ENCODE assay signal across 10 cellular contexts in the genomic region with DNA sequence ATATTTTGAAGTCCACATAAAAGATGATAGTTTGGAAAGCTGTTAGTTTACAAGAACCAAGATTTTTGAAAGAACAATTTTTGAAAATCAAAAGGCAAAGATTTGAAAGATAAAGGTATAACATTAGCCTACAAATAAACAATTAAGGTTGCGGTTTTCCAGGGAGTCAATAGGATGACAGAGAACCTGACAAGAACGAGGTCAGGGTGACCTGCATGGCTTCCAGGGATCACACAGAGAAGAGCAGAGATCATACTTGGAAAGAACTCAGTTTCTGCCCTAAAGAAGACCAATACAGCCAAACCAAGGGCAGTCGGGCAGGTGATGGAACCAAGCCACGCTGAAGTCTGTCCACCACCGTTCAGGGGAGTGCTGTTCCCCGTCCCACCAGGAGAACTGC. TPM values are rescaled to one million over a fixed set of nuclear protein-coding genes. Genes with fewer than 3 reads are reported as not detected.
A peak's percentile ranks its signal among the peaks of the same experiment; 100 is the strongest.
DNase-seq lines count a peak whose midpoint lies in the region; ATAC-seq, FAIRE-seq and TF ChIP-seq lines count a peak whose summit lies in the region.
"Not testable (repeated sequence)": the region's sequence is repeated elsewhere in the genome, so short reads cannot be mapped to it uniquely, and the experiment has no call there.
"Had no signal": no experiment of that assay in that cellular context is flagged by ENCODE, and none has a peak within 500 bp of the region (broad histone marks: within the 10 kb centered on the region; RNA-seq: fewer than 3 reads in every experiment).

No MANE protein-coding gene starts in this region.

- not testable (repeated sequence) for BruUV-seq in HepG2 (replicated peaks; lab: Mats Ljungman, UMichigan)

- H3K4me3 ChIP-seq in colonic mucosa; HepG2 (replicated peaks in 1 of 3; ENCODE audit: insufficient read depth in 1 of 3, low read depth in 2 of 3, low read length in 3 of 3); transverse colon: not testable (repeated sequence)

- H3K4me1 ChIP-seq in colonic mucosa; HepG2 (ENCODE audit: insufficient read depth, low read length): not testable (repeated sequence)
- H3K4me1 ChIP-seq in transverse colon = peaks cover 0 to 16% (median 4%) of the 10 kb centered on the region in 4 donors

- H3K4me2 ChIP-seq in HepG2 (ENCODE audit: low read depth, low read length) = not testable (repeated sequence)

- intact Hi-C loops in colonic mucosa (cut with DNase I); HepG2 (cut with micrococcal nuclease; ENCODE audit: unreplicated experiment); transverse colon (cut with DNase I; ENCODE audit: low total_unique reads): not testable (repeated sequence)

- H3K36me3 ChIP-seq in colonic mucosa; HepG2 (replicated peaks in 1 of 2; ENCODE audit: control insufficient read depth in 1 of 2, insufficient read depth in 2 of 2, low read length in 2 of 2); transverse colon: not testable (repeated sequence)

- in situ Hi-C loops in HepG2 (cut with HindIII; ENCODE audit: extremely low pct_ligation_motif_present, low pct_unique_long_range_greater_than_20kb); transverse colon (cut with MboI; ENCODE audit: low pct_ligation_motif_present in 1 of 4, low pct_unique_long_range_greater_than_20kb in 1 of 4, low sequenced_read_pairs in 3 of 4): not testable (repeated sequence)

- not testable (repeated sequence) for TF ChIP-seq EP300 in HepG2 (IDR thresholded peaks at IDR 0.05; ENCODE audit: low read depth in 2 of 2, low read length in 2 of 2); HepG2 (CRISPR knock-in tag; IDR thresholded peaks at IDR 0.05; ENCODE audit: borderline replicate concordance); transverse colon (IDR thresholded peaks at IDR 0.05; ENCODE audit: low read depth)

- not testable (repeated sequence) for H3K79me2 ChIP-seq in HepG2 (ENCODE audit: insufficient read depth, low read length)

- not testable (repeated sequence) for TF ChIP-seq POLR2A in H54 (IDR thresholded peaks at IDR 0.05; ENCODE audit: low read depth, low read length); HepG2 (IDR thresholded peaks at IDR 0.05; ENCODE audit: insufficient read depth in 1 of 2, low read depth in 2 of 2, low read length in 2 of 2); transverse colon (IDR thresholded peaks at IDR 0.05)

- H3K27ac ChIP-seq in VCaP (peak overlapping the region; percentile 84), colonic mucosa (peak overlapping the region; percentile 80), transverse colon (peak overlapping the region; percentile 69 to 83 (median 81))
- not testable (repeated sequence) for H3K27ac ChIP-seq in HepG2 (ENCODE audit: extremely low read length, insufficient read depth, low read length)

- POLR2A ChIA-PET in HepG2 (lab: Yijun Ruan, JAX) = not testable (repeated sequence)

- not testable (repeated sequence) for DNase-seq in H54 (ENCODE audit: insufficient read length, low spot score); colonic mucosa; HepG2 (ENCODE audit: low spot score); transverse colon

- not testable (repeated sequence) for H3K9ac ChIP-seq in colonic mucosa (ENCODE audit: low read depth in 2 of 2, low read length in 2 of 2); HepG2 (ENCODE audit: insufficient read depth, low read depth, low read length)

- H3K9me3 ChIP-seq in colonic mucosa; HepG2 (ENCODE audit: low read length); transverse colon: not testable (repeated sequence)

- peak; percentile 60 for FAIRE-seq in H54 (lab: Jason Lieb, UNC)
- FAIRE-seq in HepG2 (lab: Jason Lieb, UNC) = not testable (repeated sequence)

- not testable (repeated sequence) for TF ChIP-seq CTCF in VCaP (conservative IDR thresholded peaks at IDR 0.05); colonic mucosa (IDR thresholded peaks at IDR 0.05); HepG2 (CRISPR knock-in tag; IDR thresholded peaks at IDR 0.05); transverse colon (IDR thresholded peaks at IDR 0.05)

- ATAC-seq in HepG2 = peak; percentile 41

- H3K27me3 ChIP-seq in colonic mucosa; HepG2 (ENCODE audit: control insufficient read depth in 1 of 2, insufficient read depth in 2 of 2, low read length in 2 of 2); transverse colon: not testable (repeated sequence)

- H2AFZ ChIP-seq in HepG2 (ENCODE audit: low read length) = not testable (repeated sequence)

- WGBS in HepG2 (ENCODE audit: low lambda C conversion rate) = 17% methylated on average over 6 of the region's 6 CpGs
- WGBS in transverse colon (ENCODE audit: low coverage in 1 of 2), 2 donors = 72 to 80% methylated on average over 2 to 6 of the region's 6 CpGs

- H4K20me1 ChIP-seq in HepG2 (ENCODE audit: insufficient read depth, low read length) = not testable (repeated sequence)

- TF ChIP-seq RAD21 in HepG2 (CRISPR knock-in tag; IDR thresholded peaks at IDR 0.05) = not testable (repeated sequence)

- CTCF ChIA-PET in HepG2 (lab: Yijun Ruan, JAX; ENCODE audit: low intra/inter-chr PET ratio, low total read pairs) = not testable (repeated sequence)

RNA-seq across cellular contexts. Expression of a gene that starts 41.3 kb away (rescaled TPM):
- total RNA-seq in colonic mucosa = not detected
- total RNA-seq in HepG2 (2016; rRNA removed; fragmentation: Illumina TruSeq; extraction: Trizol) = not detected in 2 replicates
- total RNA-seq in HepG2 (2016; cell fraction: cytosol; rRNA removed; fragmentation: Illumina TruSeq; extraction: Trizol; ENCODE audit: low read depth) = not detected in 2 replicates
- not detected in 2 replicates for total RNA-seq in HepG2 (2016; cell fraction: insoluble cytoplasmic fraction; rRNA removed; fragmentation: Illumina TruSeq; extraction: Trizol)
- not detected in 2 replicates for total RNA-seq in HepG2 (2016; cell fraction: membrane; rRNA removed; fragmentation: Illumina TruSeq; extraction: Trizol)
- total RNA-seq in HepG2 (2016; cell fraction: nucleus; rRNA removed; fragmentation: Illumina TruSeq; extraction: Trizol) = not detected in 2 replicates
- polyA plus RNA-seq in HepG2 (2011; rRNA removed) = not detected in 2 replicates
- polyA plus RNA-seq in HepG2 (2011; cell fraction: cytosol; rRNA removed) = not detected in 2 replicates
- polyA plus RNA-seq in HepG2 (2011; cell fraction: nucleus; rRNA removed) = not detected in 2 replicates
- not detected in 2 replicates for polyA plus RNA-seq in HepG2 (2012)
- polyA plus RNA-seq in HepG2 (2016; cell fraction: cytosol; fragmentation: Illumina TruSeq; extraction: Trizol; ENCODE audit: low read depth) = not detected in 2 replicates
- polyA plus RNA-seq in HepG2 (2016; cell fraction: insoluble cytoplasmic fraction; fragmentation: Illumina TruSeq; extraction: Trizol; ENCODE audit: low read depth) = not detected in 2 replicates
- not detected in 2 replicates for polyA plus RNA-seq in HepG2 (2016; cell fraction: membrane; fragmentation: Illumina TruSeq; extraction: Trizol; ENCODE audit: low read depth)
- polyA plus RNA-seq in HepG2 (2016; cell fraction: nucleus; fragmentation: Illumina TruSeq; extraction: Trizol; ENCODE audit: insufficient read depth, low read depth) = not detected in 2 replicates
- polyA minus RNA-seq in HepG2 (2011; rRNA and poly(A)+ RNA removed; ENCODE audit: low replicate concordance) = not detected in 2 replicates
- polyA minus RNA-seq in HepG2 (2011; cell fraction: cytosol; rRNA and poly(A)+ RNA removed) = not detected in 2 replicates
- polyA minus RNA-seq in HepG2 (2011; cell fraction: nucleus; rRNA and poly(A)+ RNA removed) = not detected in 2 replicates
- total RNA-seq in transverse colon = under 1 TPM in 1 of 4 donors, not detected in 3; 0.27 TPM
- total RNA-seq: A673; Calu3; CD4-positive, alpha-beta T cell; CD8-positive, alpha-beta T cell had no signal
- polyA plus RNA-seq: AG04450 had no signal

RNA-seq across cellular contexts. Expression of a gene that starts 57.5 kb away (rescaled TPM):
- 100 to 1,000 TPM; 240 to 318 TPM for total RNA-seq in colonic mucosa
- 308 and 410 TPM in 2 replicates for total RNA-seq in HepG2 (2016; rRNA removed; fragmentation: Illumina TruSeq; extraction: Trizol)
- 664 and 798 TPM in 2 replicates for total RNA-seq in HepG2 (2016; cell fraction: cytosol; rRNA removed; fragmentation: Illumina TruSeq; extraction: Trizol; ENCODE audit: low read depth)
- total RNA-seq in HepG2 (2016; cell fraction: insoluble cytoplasmic fraction; rRNA removed; fragmentation: Illumina TruSeq; extraction: Trizol) = 352 and 417 TPM in 2 replicates
- 641 and 838 TPM in 2 replicates for total RNA-seq in HepG2 (2016; cell fraction: membrane; rRNA removed; fragmentation: Illumina TruSeq; extraction: Trizol)
- total RNA-seq in HepG2 (2016; cell fraction: nucleus; rRNA removed; fragmentation: Illumina TruSeq; extraction: Trizol) = 142 and 179 TPM in 2 replicates
- polyA plus RNA-seq in HepG2 (2011; rRNA removed) = 244 and 253 TPM in 2 replicates
- 121 and 325 TPM in 2 replicates for polyA plus RNA-seq in HepG2 (2011; cell fraction: cytosol; rRNA removed)
- 97.5 and 107 TPM in 2 replicates for polyA plus RNA-seq in HepG2 (2011; cell fraction: nucleus; rRNA removed)
- 208 and 248 TPM in 2 replicates for polyA plus RNA-seq in HepG2 (2012)
- 676 and 762 TPM in 2 replicates for polyA plus RNA-seq in HepG2 (2016; cell fraction: cytosol; fragmentation: Illumina TruSeq; extraction: Trizol; ENCODE audit: low read depth)
- polyA plus RNA-seq in HepG2 (2016; cell fraction: insoluble cytoplasmic fraction; fragmentation: Illumina TruSeq; extraction: Trizol; ENCODE audit: low read depth) = 300 and 324 TPM in 2 replicates
- 541 and 609 TPM in 2 replicates for polyA plus RNA-seq in HepG2 (2016; cell fraction: membrane; fragmentation: Illumina TruSeq; extraction: Trizol; ENCODE audit: low read depth)
- 261 and 270 TPM in 2 replicates for polyA plus RNA-seq in HepG2 (2016; cell fraction: nucleus; fragmentation: Illumina TruSeq; extraction: Trizol; ENCODE audit: insufficient read depth, low read depth)
- 12.3 and 45.2 TPM in 2 replicates for polyA minus RNA-seq in HepG2 (2011; rRNA and poly(A)+ RNA removed; ENCODE audit: low replicate concordance)
- 53.2 and 58.8 TPM in 2 replicates for polyA minus RNA-seq in HepG2 (2011; cell fraction: cytosol; rRNA and poly(A)+ RNA removed)
- polyA minus RNA-seq in HepG2 (2011; cell fraction: nucleus; rRNA and poly(A)+ RNA removed) = 20.9 and 25.2 TPM in 2 replicates
- total RNA-seq in transverse colon = 100 to 1,000 TPM in 2 of 4 donors, 10 to 100 TPM in 2; 50.5 to 144 (median 102) TPM

RNA-seq across cellular contexts. Expression of a gene that starts 58.2 kb away (rescaled TPM):
- total RNA-seq in colonic mucosa (10 to 100 TPM; 32.4 to 73.0 TPM), HepG2 (2016; rRNA removed; fragmentation: Illumina TruSeq; extraction: Trizol) (70.5 and 72.5 TPM in 2 replicates), transverse colon (100 to 1,000 TPM in 1 of 4 donors, 10 to 100 TPM in 3; 29.1 to 110 (median 52.8) TPM)
- total RNA-seq in HepG2 (2016; cell fraction: cytosol; rRNA removed; fragmentation: Illumina TruSeq; extraction: Trizol; ENCODE audit: low read depth) = 16.2 and 16.4 TPM in 2 replicates
- total RNA-seq in HepG2 (2016; cell fraction: insoluble cytoplasmic fraction; rRNA removed; fragmentation: Illumina TruSeq; extraction: Trizol) = 63.3 and 71.6 TPM in 2 replicates
- total RNA-seq in HepG2 (2016; cell fraction: membrane; rRNA removed; fragmentation: Illumina TruSeq; extraction: Trizol) = 45.6 and 46.9 TPM in 2 replicates
- total RNA-seq in HepG2 (2016; cell fraction: nucleus; rRNA removed; fragmentation: Illumina TruSeq; extraction: Trizol) = 70.7 and 77.5 TPM in 2 replicates
- polyA plus RNA-seq in HepG2 (2011; rRNA removed) = 63.2 and 69.0 TPM in 2 replicates
- 27.2 and 39.1 TPM in 2 replicates for polyA plus RNA-seq in HepG2 (2011; cell fraction: cytosol; rRNA removed)
- polyA plus RNA-seq in HepG2 (2011; cell fraction: nucleus; rRNA removed) = 483 and 680 TPM in 2 replicates
- 53.0 and 69.5 TPM in 2 replicates for polyA plus RNA-seq in HepG2 (2012)
- 12.9 and 14.8 TPM in 2 replicates for polyA plus RNA-seq in HepG2 (2016; cell fraction: cytosol; fragmentation: Illumina TruSeq; extraction: Trizol; ENCODE audit: low read depth)
- polyA plus RNA-seq in HepG2 (2016; cell fraction: insoluble cytoplasmic fraction; fragmentation: Illumina TruSeq; extraction: Trizol; ENCODE audit: low read depth) = 81.9 and 105 TPM in 2 replicates
- 36.8 and 38.6 TPM in 2 replicates for polyA plus RNA-seq in HepG2 (2016; cell fraction: membrane; fragmentation: Illumina TruSeq; extraction: Trizol; ENCODE audit: low read depth)
- polyA plus RNA-seq in HepG2 (2016; cell fraction: nucleus; fragmentation: Illumina TruSeq; extraction: Trizol; ENCODE audit: insufficient read depth, low read depth) = 229 and 236 TPM in 2 replicates
- 39.1 and 125 TPM in 2 replicates for polyA minus RNA-seq in HepG2 (2011; rRNA and poly(A)+ RNA removed; ENCODE audit: low replicate concordance)
- 39.4 and 44.1 TPM in 2 replicates for polyA minus RNA-seq in HepG2 (2011; cell fraction: cytosol; rRNA and poly(A)+ RNA removed)
- polyA minus RNA-seq in HepG2 (2011; cell fraction: nucleus; rRNA and poly(A)+ RNA removed) = 82.9 and 90.9 TPM in 2 replicates
